11 cellular contexts compared by ENCODE assay signal in the genomic region with DNA sequence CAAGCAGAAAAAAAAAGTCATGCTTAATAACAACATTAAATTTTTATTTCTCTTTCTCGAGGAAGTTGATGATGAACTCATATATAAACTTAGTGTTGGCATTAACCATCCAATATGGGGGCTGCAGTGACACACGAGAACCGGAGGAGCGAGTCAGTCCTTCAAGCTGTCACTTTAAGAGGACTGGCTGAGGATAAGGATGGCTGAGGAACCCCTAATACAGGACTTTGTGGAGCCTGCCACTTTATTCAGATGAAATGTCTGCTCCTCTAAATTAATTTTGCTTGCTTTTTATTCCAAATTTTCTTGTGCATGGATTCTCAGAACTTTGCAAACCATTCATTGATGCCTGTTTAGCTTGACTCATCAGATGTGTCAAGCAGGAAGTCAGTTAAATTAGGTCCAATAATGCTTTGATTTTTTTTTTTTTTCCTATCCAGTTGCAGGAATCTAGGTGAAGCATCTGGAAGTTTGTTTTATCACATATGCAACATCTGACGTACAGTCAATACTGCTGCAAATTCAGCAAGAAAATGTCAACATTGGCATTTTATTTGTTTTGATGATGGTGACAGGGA.
"Had no signal": no experiment of that assay in that cellular context is flagged by ENCODE, and none has a peak within 500 bp of the region (broad histone marks: within the 10 kb centered on the region; RNA-seq: fewer than 3 reads in every experiment).

No MANE protein-coding gene starts in this region.

- H3K4me1 ChIP-seq: colonic mucosa had no signal

- ATAC-seq: activated CD8-positive, alpha-beta T cell treated with anti-CD3 and anti-CD28 coated beads for 36 hours; heart left ventricle; stimulated activated effector memory CD8-positive, alpha-beta T cell treated with anti-CD3 and anti-CD28 coated beads, Interleukin-12 subunit alpha, Interleukin-12 subunit beta, amount 100 ng/mL, for 72 hours had no signal

- H3K9me3 ChIP-seq: colonic mucosa, esophagus squamous epithelium, heart left ventricle, right atrium auricular region, tibial nerve had no signal

- H3K27ac ChIP-seq: colonic mucosa, heart left ventricle, right atrium auricular region, tibial nerve had no signal

- DNase-seq: activated CD8-positive, alpha-beta memory T cell treated with anti-CD3 and anti-CD28 coated beads, Interleukin-2, amount 50 U/mL, for 4 hours; activated CD8-positive, alpha-beta T cell treated with anti-CD3 and anti-CD28 coated beads for 36 hours; activated naive CD4-positive, alpha-beta T cell; colonic mucosa; esophagus squamous epithelium; foreskin melanocyte had no signal

- H3K4me3 ChIP-seq: colonic mucosa, esophagus squamous epithelium, heart left ventricle, right atrium auricular region, tibial nerve had no signal

- H3K27me3 ChIP-seq: right atrium auricular region had no signal

- FAIRE-seq: keratinocyte had no signal

- H3K36me3 ChIP-seq: colonic mucosa, esophagus squamous epithelium, heart left ventricle, right atrium auricular region, tibial nerve had no signal
